12 cellular contexts compared by ENCODE assay signal in genomic region chr10:5658871-5659618, GRCh38. TPM values are rescaled to one million over a fixed set of nuclear protein-coding genes. Genes with fewer than 3 reads are reported as not detected.
DNase-seq lines count a peak whose midpoint lies in the region; ATAC-seq and TF ChIP-seq lines count a peak whose summit lies in the region.
"Had no signal": no experiment of that assay in that cellular context is flagged by ENCODE, and none has a peak within 500 bp of the region (broad histone marks: within the 10 kb centered on the region; RNA-seq: fewer than 3 reads in every experiment).

No MANE protein-coding gene starts in this region.

- peak overlapping the region; percentile 76 for H3K18ac ChIP-seq in neuronal stem cell (ENCODE audit: low read length)

- POLR2A ChIA-PET in CD4-positive, alpha-beta T cell (lab: Charles Lee), result no interaction called here

- H4K8ac ChIP-seq in neuronal stem cell (ENCODE audit: low read depth, low read length), result no peak overlapping the region

- no peak overlapping the region for H3K9ac ChIP-seq in HUES64 (ENCODE audit: low read depth, low read length)
- no peak overlapping the region for H3K9ac ChIP-seq in iPS-15b (ENCODE audit: low read depth, low read length)
- H3K9ac ChIP-seq in neuronal stem cell (ENCODE audit: low read depth, low read length, poor library complexity), result peak overlapping the region; percentile 72

- H3K9me3 ChIP-seq in CD4-positive, alpha-beta T cell (ENCODE audit: control insufficient read depth, low read length), result no peaks in the 10 kb centered on the region
- no peaks in the 10 kb centered on the region for H3K9me3 ChIP-seq in HUES64 (ENCODE audit: insufficient read depth, low read depth, low read length)
- no peaks in the 10 kb centered on the region for H3K9me3 ChIP-seq in iPS-15b (ENCODE audit: control insufficient read depth, insufficient read depth, low read length)
- H3K9me3 ChIP-seq in neuronal stem cell (replicated peaks in 1 of 2; ENCODE audit: control insufficient read depth in 2 of 2, insufficient read depth in 1 of 2, low read depth in 1 of 2, low read length in 2 of 2), result no peaks in the 10 kb centered on the region

- H3K79me1 ChIP-seq in neuronal stem cell (ENCODE audit: low read depth, low read length), result peaks cover 2% of the 10 kb centered on the region

- H3K27me3 ChIP-seq in CD4-positive, alpha-beta T cell (ENCODE audit: control insufficient read depth, insufficient read depth, low read length), result no peaks in the 10 kb centered on the region
- H3K27me3 ChIP-seq in HUES64 (ENCODE audit: insufficient read depth, low read length) (no peaks in the 10 kb centered on the region), iPS-15b (ENCODE audit: control insufficient read depth, insufficient read depth, low read length) (no peaks in the 10 kb centered on the region), neuronal stem cell (ENCODE audit: control insufficient read depth in 3 of 3, insufficient read depth in 3 of 3, low read depth in 1 of 3, low read length in 3 of 3) (no peaks in the 10 kb centered on the region)

- no peak for DNase-seq in CD4-positive, alpha-beta T cell
- peak; percentile 33 for DNase-seq in neuronal stem cell (ENCODE audit: low spot score)
- no peak for DNase-seq in DMS79 (lab: John Stamatoyannopoulos, UW)
- DNase-seq in NCI-H510A treated with DMSO at 0.1 percent for 48 hours (lab: John Stamatoyannopoulos, UW), result no peak
- DNase-seq in activated naive CD4-positive, alpha-beta T cell treated with anti-CD3 and anti-CD28 coated beads, Interleukin-2, amount 50 U/mL, for 72 hours (ENCODE audit: low spot score in 2 of 2), result no peak
- no peak for DNase-seq in DMS153 (lab: John Stamatoyannopoulos, UW)
- DNase-seq: NCI-H1694 treated with DMSO at 0.1 percent for 48 hours; stimulated activated naive CD8-positive, alpha-beta T cell treated with anti-CD3 and anti-CD28 coated beads, Interleukin-15, Interleukin-2, amounts not matched to agents 100 U/mL and 50 U/mL, for 24 hours had no signal

- peak overlapping the region; percentile 23 for H2BK15ac ChIP-seq in neuronal stem cell (ENCODE audit: low read length)

- peaks cover 52% of the 10 kb centered on the region for H3K4me1 Mint-ChIP-seq in CD4-positive, alpha-beta T cell (ENCODE audit: low read depth)

- H2AK5ac ChIP-seq in neuronal stem cell (ENCODE audit: low read depth, low read length), result peak overlapping the region; percentile 68

- H3K27me3 Mint-ChIP-seq in CD4-positive, alpha-beta T cell, result no peaks in the 10 kb centered on the region
- H3K27me3 Mint-ChIP-seq: activated CD4-positive, alpha-beta memory T cell treated with anti-CD3 and anti-CD28 coated beads, Interleukin-2, amount 10 ng/mL, durations not matched to agents 7 days and 5 days had no signal

- no peak overlapping the region for H3K14ac ChIP-seq in neuronal stem cell (ENCODE audit: low read length)

- H3K4me3 ChIP-seq in HUES64 (ENCODE audit: low read length) (peak overlapping the region; percentile 27), iPS-15b (ENCODE audit: low read depth, low read length) (peak overlapping the region; percentile 39), neuronal stem cell (ENCODE audit: low read length in 2 of 2) (no peak overlapping the region)

- H2BK12ac ChIP-seq in neuronal stem cell (ENCODE audit: low read length), result no peak overlapping the region

- H3K4me1 ChIP-seq in HUES64 (ENCODE audit: insufficient read depth, low read length) (peaks cover 21% of the 10 kb centered on the region), iPS-15b (ENCODE audit: control insufficient read depth, insufficient read depth, low read length) (peaks cover 3% of the 10 kb centered on the region), neuronal stem cell (ENCODE audit: control insufficient read depth in 2 of 2, insufficient read depth in 1 of 2, low read depth in 1 of 2, low read length in 2 of 2) (peaks cover 3 to 15% of the 10 kb centered on the region in 2 donors)

- H3K36me3 ChIP-seq in HUES64 (ENCODE audit: insufficient read depth, low read length) (no peaks in the 10 kb centered on the region), iPS-15b (ENCODE audit: control insufficient read depth, insufficient read depth, low read length) (no peaks in the 10 kb centered on the region), neuronal stem cell (replicated peaks in 1 of 2; ENCODE audit: control insufficient read depth in 2 of 2, insufficient read depth in 2 of 2, low read length in 2 of 2) (no peaks in the 10 kb centered on the region)

- H3K4ac ChIP-seq in neuronal stem cell (ENCODE audit: low read length), result no peak overlapping the region

- TF ChIP-seq CTCF in CD4-positive, alpha-beta T cell (IDR thresholded peaks at IDR 0.05), result no peak

- no peak overlapping the region for H3K4me3 Mint-ChIP-seq in CD4-positive, alpha-beta T cell
- H3K4me3 Mint-ChIP-seq: activated CD4-positive, alpha-beta memory T cell treated with anti-CD3 and anti-CD28 coated beads, Interleukin-2, amount 10 ng/mL, durations not matched to agents 7 days and 5 days; memory B cell had no signal

- H4K91ac ChIP-seq in neuronal stem cell (ENCODE audit: low read depth, low read length, poor library complexity), result no peak overlapping the region

- no peak for ATAC-seq in CD4-positive, alpha-beta T cell (ENCODE audit: poor library complexity)
- ATAC-seq in activated naive CD4-positive, alpha-beta T cell treated with anti-CD3 and anti-CD28 coated beads, Interleukin-2, amount 50 U/mL, for 72 hours, result no peak

- no peak overlapping the region for H3K27ac ChIP-seq in CD4-positive, alpha-beta T cell (ENCODE audit: low read depth, low read length)
- H3K27ac ChIP-seq in HUES64 (ENCODE audit: low read depth, low read length) (no peak overlapping the region), neuronal stem cell (replicated peaks; ENCODE audit: low read length) (no peak overlapping the region)

- H2BK5ac ChIP-seq in neuronal stem cell (ENCODE audit: low read length), result no peak overlapping the region

- peak overlapping the region; percentile 29 for H3K4me2 ChIP-seq in neuronal stem cell (ENCODE audit: insufficient read depth, low read length, poor library complexity, severe bottlenecking)

- H3K36me3 Mint-ChIP-seq in CD4-positive, alpha-beta T cell (ENCODE audit: low read depth), result no peaks in the 10 kb centered on the region
- H3K36me3 Mint-ChIP-seq in activated naive CD4-positive, alpha-beta T cell treated with anti-CD3 and anti-CD28 coated beads, Interleukin-2, amount 50 U/mL, for 72 hours, result no peaks in the 10 kb centered on the region
- H3K36me3 Mint-ChIP-seq: memory B cell had no signal

- no peak overlapping the region for H2AFZ ChIP-seq in neuronal stem cell (ENCODE audit: low read length)

- intact Hi-C loops in CD4-positive, alpha-beta T cell (cut with DNase I, micrococcal nuclease), result no loop called here

- no peak overlapping the region for H2BK120ac ChIP-seq in neuronal stem cell (ENCODE audit: low read depth, low read length)

- H3K9me3 Mint-ChIP-seq in CD4-positive, alpha-beta T cell, result no peaks in the 10 kb centered on the region
- no peaks in the 10 kb centered on the region for H3K9me3 Mint-ChIP-seq in activated naive CD4-positive, alpha-beta T cell treated with anti-CD3 and anti-CD28 coated beads, Interleukin-2, amount 50 U/mL, for 72 hours
- H3K9me3 Mint-ChIP-seq: activated CD4-positive, alpha-beta memory T cell treated with anti-CD3 and anti-CD28 coated beads, Interleukin-2, amount 10 ng/mL, durations not matched to agents 7 days and 5 days; memory B cell had no signal

- CTCF ChIA-PET in CD4-positive, alpha-beta T cell (lab: Charles Lee), result no interaction called here

- H3K23ac ChIP-seq in neuronal stem cell (ENCODE audit: low read depth, low read length, poor library complexity), result no peak overlapping the region

- WGBS in HUES64, result 42% methylated on average over 19 of the region's 20 CpGs
- WGBS in neuronal stem cell (ENCODE audit: extremely low coverage in 2 of 2, insufficient read length in 2 of 2, insufficient replicate concordance in 1 of 2), 2 donors, result no CpG with 5 or more reads among the region's 20 CpGs

- H3K27ac Mint-ChIP-seq in CD4-positive, alpha-beta T cell, result peak overlapping the region; percentile 19
- H3K27ac Mint-ChIP-seq in activated naive CD4-positive, alpha-beta T cell treated with anti-CD3 and anti-CD28 coated beads, Interleukin-2, amount 50 U/mL, for 72 hours, result no peak overlapping the region
- H3K27ac Mint-ChIP-seq: activated CD4-positive, alpha-beta memory T cell treated with anti-CD3 and anti-CD28 coated beads, Interleukin-2, amount 10 ng/mL, durations not matched to agents 7 days and 5 days had no signal

RNA-seq across cellular contexts. Expression of gene ASB13, which starts 7.3 kb away (rescaled TPM):
- total RNA-seq in CD4-positive, alpha-beta T cell, result 1 to 10 TPM; 1.9 to 2.9 TPM
- 9.6 TPM for polyA plus RNA-seq in HUES64 (2013, experiment 1 of 2)
- polyA plus RNA-seq in HUES64 (2013, experiment 2 of 2), result 13.0 TPM
- 13.3 TPM for polyA plus RNA-seq in neuronal stem cell (2013, experiment 1 of 2)
- 13.2 TPM for polyA plus RNA-seq in neuronal stem cell (2013, experiment 2 of 2)
- 10 to 100 TPM in 1 of 2 donors, under 1 TPM in 1; 0.41 to 14.3 TPM for total RNA-seq in activated naive CD4-positive, alpha-beta T cell treated with anti-CD3 and anti-CD28 coated beads, Interleukin-2, amount 50 U/mL, for 72 hours

RNA-seq across cellular contexts. Expression of gene TASOR2, which starts 25.6 kb away (rescaled TPM):
- 10 to 100 TPM; 50.0 to 51.0 TPM for total RNA-seq in CD4-positive, alpha-beta T cell
- polyA plus RNA-seq in HUES64 (2013, experiment 1 of 2), result 33.2 TPM
- polyA plus RNA-seq in HUES64 (2013, experiment 2 of 2), result 28.0 TPM
- 12.5 TPM for polyA plus RNA-seq in neuronal stem cell (2013, experiment 1 of 2)
- 14.1 TPM for polyA plus RNA-seq in neuronal stem cell (2013, experiment 2 of 2)
- total RNA-seq in activated naive CD4-positive, alpha-beta T cell treated with anti-CD3 and anti-CD28 coated beads, Interleukin-2, amount 50 U/mL, for 72 hours, result 10 to 100 TPM; 44.9 to 54.9 TPM

Comparison
In these comparisons a context has a peak if more than half of its experiments do, and no peak if none do; other contexts are left out.
1. H3K4me3 ChIP-seq: peak in HUES64 (single experiment) and iPS-15b (single experiment); none in neuronal stem cell (0 of 2).